ENCODE assay signal across 27 cellular contexts in genomic region chr9:33799928-33800689, GRCh38. TPM values are rescaled to one million over a fixed set of nuclear protein-coding genes. Genes with fewer than 3 reads are reported as not detected.
"Had no signal": no experiment of that assay in that cellular context is flagged by ENCODE, and none has a peak within 500 bp of the region (broad histone marks: within the 10 kb centered on the region; RNA-seq: fewer than 3 reads in every experiment).

No MANE protein-coding gene starts in this region.

- H3K4me3 Mint-ChIP-seq: activated naive CD4-positive, alpha-beta T cell treated with anti-CD3 and anti-CD28 coated beads for 36 hours; activated T-cell treated with anti-CD3 and anti-CD28 coated beads, Interleukin-2, amount 50 U/mL, for 4 hours; dendritic cell treated with granulocyte-macrophage colony-stimulating factor and Interleukin-4, amounts not matched to agents 40 ng/mL and 50 ng/mL, for 4 days; natural killer cell treated with Interleukin-12 subunit alpha and Interleukin-12 subunit beta and Interleukin-15 and Interleukin-18, amount 100 ng/mL, for 72 hours; stimulated activated naive CD8-positive, alpha-beta T cell treated with anti-CD3 and anti-CD28 coated beads, Interleukin-15, Interleukin-2, amounts not matched to agents 100 ng/mL and 50 ng/mL, for 24 hours had no signal

- H3K27me3 ChIP-seq: gastrocnemius medialis, ovary, right atrium auricular region, thyroid gland, upper lobe of right lung had no signal

- H3K9me3 Mint-ChIP-seq: activated naive CD4-positive, alpha-beta T cell treated with anti-CD3 and anti-CD28 coated beads for 36 hours; activated T-cell treated with anti-CD3 and anti-CD28 coated beads, Interleukin-2, amount 50 U/mL, for 4 hours; dendritic cell treated with granulocyte-macrophage colony-stimulating factor and Interleukin-4, amounts not matched to agents 40 ng/mL and 50 ng/mL, for 4 days; stimulated activated naive CD8-positive, alpha-beta T cell treated with anti-CD3 and anti-CD28 coated beads, Interleukin-15, Interleukin-2, amounts not matched to agents 100 ng/mL and 50 ng/mL, for 24 hours had no signal

- DNase-seq: activated CD4-positive, alpha-beta T cell treated with anti-CD3 and anti-CD28 coated beads, Interleukin-2, amount 50 U/mL, for 4 hours; activated CD8-positive, alpha-beta memory T cell treated with anti-CD3 and anti-CD28 coated beads, Interleukin-2, amount 50 U/mL, for 48 hours; activated effector memory CD4-positive, alpha-beta T cell treated with Interleukin-2 at 50 U/mL for 16 hours; activated naive CD4-positive, alpha-beta T cell treated with anti-CD3 and anti-CD28 coated beads for 36 hours; activated T-cell treated with anti-CD3 and anti-CD28 coated beads, Interleukin-2, amount 50 U/mL, for 4 hours; amygdala; effector CD4-positive, alpha-beta T cell; gastrocnemius medialis; head of caudate nucleus; hypothalamus; left ventricle myocardium superior; mammary epithelial cell; midbrain; ovary; psoas muscle; stimulated activated CD4-positive, alpha-beta T cell treated with anti-CD3 and anti-CD28 coated beads, Interleukin-4, amount 100 ng/mL, for 4 hours; T-helper 1 cell; upper lobe of right lung had no signal

- FAIRE-seq: endometrium, TTC549 had no signal

- H3K27ac Mint-ChIP-seq: activated naive CD4-positive, alpha-beta T cell treated with anti-CD3 and anti-CD28 coated beads for 36 hours; dendritic cell treated with granulocyte-macrophage colony-stimulating factor and Interleukin-4, amounts not matched to agents 40 ng/mL and 50 ng/mL, for 4 days; natural killer cell treated with Interleukin-12 subunit alpha and Interleukin-12 subunit beta and Interleukin-15 and Interleukin-18, amount 100 ng/mL, for 72 hours; stimulated activated naive CD8-positive, alpha-beta T cell treated with anti-CD3 and anti-CD28 coated beads, Interleukin-15, Interleukin-2, amounts not matched to agents 100 ng/mL and 50 ng/mL, for 24 hours had no signal

- ATAC-seq: activated T-cell treated with anti-CD3 and anti-CD28 coated beads, Interleukin-2, amount 50 U/mL, for 4 hours; gastrocnemius medialis; left ventricle myocardium superior; natural killer cell treated with Interleukin-12 subunit alpha and Interleukin-12 subunit beta and Interleukin-15 and Interleukin-18, amount 100 ng/mL, for 72 hours; psoas muscle; upper lobe of right lung had no signal

- H3K27ac ChIP-seq: gastrocnemius medialis, neutrophil, ovary, psoas muscle, right atrium auricular region, thyroid gland, upper lobe of right lung had no signal

- H3K4me3 ChIP-seq: gastrocnemius medialis, ovary, psoas muscle, right atrium auricular region, thyroid gland, upper lobe of right lung had no signal

- H3K9me3 ChIP-seq: gastrocnemius medialis, neutrophil, ovary, psoas muscle, right atrium auricular region, thyroid gland, upper lobe of right lung had no signal

- H3K36me3 ChIP-seq: gastrocnemius medialis, neutrophil, ovary, right atrium auricular region, thyroid gland, upper lobe of right lung had no signal

- H3K36me3 Mint-ChIP-seq: natural killer cell treated with Interleukin-12 subunit alpha and Interleukin-12 subunit beta and Interleukin-15 and Interleukin-18, amount 100 ng/mL, for 72 hours had no signal

- H3K4me1 ChIP-seq: gastrocnemius medialis, psoas muscle, right atrium auricular region, upper lobe of right lung had no signal

RNA-seq across cellular contexts. Expression of gene PRSS3, which starts 4.7 kb away (rescaled TPM):
- total RNA-seq: activated naive CD4-positive, alpha-beta T cell treated with anti-CD3 and anti-CD28 coated beads for 36 hours; cardiac septum; left ventricle myocardium superior; thyroid gland; upper lobe of right lung had no signal
- polyA plus RNA-seq: ovary had no signal
